In the genomic region with DNA sequence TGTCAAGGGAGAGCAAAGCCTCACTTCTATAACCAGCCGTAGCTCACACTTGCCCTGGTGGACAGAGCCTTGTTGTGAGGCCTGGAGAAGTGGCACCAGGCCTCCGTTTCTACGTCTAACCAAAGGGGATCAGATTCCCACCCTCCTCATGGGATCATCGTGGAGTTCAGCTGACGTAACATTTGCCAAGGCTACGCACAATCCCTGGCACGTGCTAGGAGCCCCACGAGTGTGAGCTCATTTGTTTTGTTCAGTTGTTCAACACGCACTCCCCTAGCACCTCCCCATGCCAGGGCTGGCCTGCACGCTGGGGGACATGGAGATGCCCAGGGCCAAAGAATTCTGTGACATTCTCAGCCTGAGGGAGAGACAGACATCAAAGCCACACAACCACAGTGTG, we compare ENCODE assay signal across 25 cellular contexts. TPM values are rescaled to one million over a fixed set of nuclear protein-coding genes. Genes with fewer than 3 reads are reported as not detected.
"Had no signal": no experiment of that assay in that cellular context is flagged by ENCODE, and none has a peak within 500 bp of the region (broad histone marks: within the 10 kb centered on the region; RNA-seq: fewer than 3 reads in every experiment).

No MANE protein-coding gene starts in this region.

- H3K4me1 ChIP-seq: foreskin keratinocyte, prostate gland had no signal

- H3K4me1 Mint-ChIP-seq: central memory CD8-positive, alpha-beta T cell; natural killer cell had no signal

- FAIRE-seq: small intestine had no signal

- H3K9ac ChIP-seq: parathyroid adenoma had no signal

- H3K4me3 Mint-ChIP-seq: central memory CD8-positive, alpha-beta T cell; natural killer cell had no signal

- H3K4me3 ChIP-seq: dorsolateral prefrontal cortex, lung, prostate gland, sigmoid colon, stomach, thoracic aorta, transverse colon had no signal

- H3K9me3 Mint-ChIP-seq: central memory CD8-positive, alpha-beta T cell; natural killer cell had no signal

- H3K36me3 ChIP-seq: prostate gland, sigmoid colon, stomach, thoracic aorta, transverse colon had no signal

- H3K9me3 ChIP-seq: prostate gland, sigmoid colon, stomach, thoracic aorta, transverse colon had no signal

- ATAC-seq: foreskin keratinocyte, left colon, left ventricle myocardium superior, natural killer cell had no signal

- DNase-seq: cortex of kidney; dorsolateral prefrontal cortex; effector CD8-positive, alpha-beta T cell; foreskin keratinocyte; left colon; left ventricle myocardium superior; natural killer cell; sigmoid colon; small intestine; stimulated activated CD4-positive, alpha-beta T cell treated with anti-CD3 and anti-CD28 coated beads, Interleukin-12 subunit alpha, Interleukin-12 subunit beta, amount 100 ng/mL, for 4 hours; stimulated activated naive CD4-positive, alpha-beta T cell; stomach; substantia nigra; transverse colon had no signal

- H3K27ac Mint-ChIP-seq: natural killer cell had no signal

- H3K36me3 Mint-ChIP-seq: natural killer cell had no signal

- H3K27ac ChIP-seq: dorsolateral prefrontal cortex, foreskin keratinocyte, parathyroid adenoma, prostate gland, sigmoid colon, stomach, thoracic aorta, transverse colon had no signal

RNA-seq across cellular contexts. Expression of a gene that starts 23.1 kb away (rescaled TPM):
- total RNA-seq: kidney epithelial cell, left colon, left ventricle myocardium superior, lung, mesenteric fat pad, natural killer cell, omental fat pad, renal cortical epithelial cell, sigmoid colon, stomach, thoracic aorta, transverse colon had no signal
- polyA plus RNA-seq: lung, sigmoid colon, small intestine, stomach had no signal

RNA-seq across cellular contexts. Expression of a gene that starts 33.9 kb away (rescaled TPM):
- total RNA-seq: foreskin keratinocyte, kidney epithelial cell, left colon, left ventricle myocardium superior, mesenteric fat pad, mononuclear cell, natural killer cell, omental fat pad, renal cortical epithelial cell, sigmoid colon, stomach, thoracic aorta, transverse colon, ureter had no signal
- polyA plus RNA-seq: foreskin keratinocyte had no signal
